ENCODE assay signal across 1 cellular context in genomic region chr17:60107526-60108257, GRCh38.
TF ChIP-seq lines count a peak whose summit lies in the region.

No MANE protein-coding gene starts in this region.

TF ChIP-seq in HepG2, 621 proteins besides CTCF, POLR2A, EP300 and RAD21:
- TF ChIP-seq ARNT2 (CRISPR knock-in tag; IDR thresholded peaks at IDR 0.05; ENCODE audit: low read depth) (no peak), ARHGAP35 (CRISPR knock-in tag; IDR thresholded peaks at IDR 0.05; ENCODE audit: borderline replicate concordance) (no peak), ZNF350 (CRISPR knock-in tag; IDR thresholded peaks at IDR 0.05; ENCODE audit: borderline replicate concordance, low read depth) (no peak), KDM3A (CRISPR knock-in tag; IDR thresholded peaks at IDR 0.05; ENCODE audit: low read depth) (no peak), BCL6 (CRISPR knock-in tag; IDR thresholded peaks at IDR 0.05) (no peak), ZBTB7B (CRISPR knock-in tag; IDR thresholded peaks at IDR 0.05) (no peak), IKZF5 (CRISPR knock-in tag; IDR thresholded peaks at IDR 0.05) (no peak)
- TF ChIP-seq, protein P1, sequence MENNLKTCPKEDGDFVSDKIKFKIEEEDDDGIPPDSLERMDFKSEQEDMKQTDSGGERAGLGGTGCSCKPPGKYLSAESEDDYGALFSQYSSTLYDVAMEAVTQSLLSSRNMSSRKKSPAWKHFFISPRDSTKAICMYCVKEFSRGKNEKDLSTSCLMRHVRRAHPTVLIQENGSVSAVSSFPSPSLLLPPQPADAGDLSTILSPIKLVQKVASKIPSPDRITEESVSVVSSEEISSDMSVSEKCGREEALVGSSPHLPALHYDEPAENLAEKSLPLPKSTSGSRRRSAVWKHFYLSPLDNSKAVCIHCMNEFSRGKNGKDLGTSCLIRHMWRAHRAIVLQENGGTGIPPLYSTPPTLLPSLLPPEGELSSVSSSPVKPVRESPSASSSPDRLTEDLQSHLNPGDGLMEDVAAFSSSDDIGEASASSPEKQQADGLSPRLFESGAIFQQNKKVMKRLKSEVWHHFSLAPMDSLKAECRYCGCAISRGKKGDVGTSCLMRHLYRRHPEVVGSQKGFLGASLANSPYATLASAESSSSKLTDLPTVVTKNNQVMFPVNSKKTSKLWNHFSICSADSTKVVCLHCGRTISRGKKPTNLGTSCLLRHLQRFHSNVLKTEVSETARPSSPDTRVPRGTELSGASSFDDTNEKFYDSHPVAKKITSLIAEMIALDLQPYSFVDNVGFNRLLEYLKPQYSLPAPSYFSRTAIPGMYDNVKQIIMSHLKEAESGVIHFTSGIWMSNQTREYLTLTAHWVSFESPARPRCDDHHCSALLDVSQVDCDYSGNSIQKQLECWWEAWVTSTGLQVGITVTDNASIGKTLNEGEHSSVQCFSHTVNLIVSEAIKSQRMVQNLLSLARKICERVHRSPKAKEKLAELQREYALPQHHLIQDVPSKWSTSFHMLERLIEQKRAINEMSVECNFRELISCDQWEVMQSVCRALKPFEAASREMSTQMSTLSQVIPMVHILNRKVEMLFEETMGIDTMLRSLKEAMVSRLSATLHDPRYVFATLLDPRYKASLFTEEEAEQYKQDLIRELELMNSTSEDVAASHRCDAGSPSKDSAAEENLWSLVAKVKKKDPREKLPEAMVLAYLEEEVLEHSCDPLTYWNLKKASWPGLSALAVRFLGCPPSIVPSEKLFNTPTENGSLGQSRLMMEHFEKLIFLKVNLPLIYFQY (CRISPR knock-in tag; IDR thresholded peaks at IDR 0.05; ENCODE audit: borderline replicate concordance), result no peak
- TF ChIP-seq, protein P2, sequence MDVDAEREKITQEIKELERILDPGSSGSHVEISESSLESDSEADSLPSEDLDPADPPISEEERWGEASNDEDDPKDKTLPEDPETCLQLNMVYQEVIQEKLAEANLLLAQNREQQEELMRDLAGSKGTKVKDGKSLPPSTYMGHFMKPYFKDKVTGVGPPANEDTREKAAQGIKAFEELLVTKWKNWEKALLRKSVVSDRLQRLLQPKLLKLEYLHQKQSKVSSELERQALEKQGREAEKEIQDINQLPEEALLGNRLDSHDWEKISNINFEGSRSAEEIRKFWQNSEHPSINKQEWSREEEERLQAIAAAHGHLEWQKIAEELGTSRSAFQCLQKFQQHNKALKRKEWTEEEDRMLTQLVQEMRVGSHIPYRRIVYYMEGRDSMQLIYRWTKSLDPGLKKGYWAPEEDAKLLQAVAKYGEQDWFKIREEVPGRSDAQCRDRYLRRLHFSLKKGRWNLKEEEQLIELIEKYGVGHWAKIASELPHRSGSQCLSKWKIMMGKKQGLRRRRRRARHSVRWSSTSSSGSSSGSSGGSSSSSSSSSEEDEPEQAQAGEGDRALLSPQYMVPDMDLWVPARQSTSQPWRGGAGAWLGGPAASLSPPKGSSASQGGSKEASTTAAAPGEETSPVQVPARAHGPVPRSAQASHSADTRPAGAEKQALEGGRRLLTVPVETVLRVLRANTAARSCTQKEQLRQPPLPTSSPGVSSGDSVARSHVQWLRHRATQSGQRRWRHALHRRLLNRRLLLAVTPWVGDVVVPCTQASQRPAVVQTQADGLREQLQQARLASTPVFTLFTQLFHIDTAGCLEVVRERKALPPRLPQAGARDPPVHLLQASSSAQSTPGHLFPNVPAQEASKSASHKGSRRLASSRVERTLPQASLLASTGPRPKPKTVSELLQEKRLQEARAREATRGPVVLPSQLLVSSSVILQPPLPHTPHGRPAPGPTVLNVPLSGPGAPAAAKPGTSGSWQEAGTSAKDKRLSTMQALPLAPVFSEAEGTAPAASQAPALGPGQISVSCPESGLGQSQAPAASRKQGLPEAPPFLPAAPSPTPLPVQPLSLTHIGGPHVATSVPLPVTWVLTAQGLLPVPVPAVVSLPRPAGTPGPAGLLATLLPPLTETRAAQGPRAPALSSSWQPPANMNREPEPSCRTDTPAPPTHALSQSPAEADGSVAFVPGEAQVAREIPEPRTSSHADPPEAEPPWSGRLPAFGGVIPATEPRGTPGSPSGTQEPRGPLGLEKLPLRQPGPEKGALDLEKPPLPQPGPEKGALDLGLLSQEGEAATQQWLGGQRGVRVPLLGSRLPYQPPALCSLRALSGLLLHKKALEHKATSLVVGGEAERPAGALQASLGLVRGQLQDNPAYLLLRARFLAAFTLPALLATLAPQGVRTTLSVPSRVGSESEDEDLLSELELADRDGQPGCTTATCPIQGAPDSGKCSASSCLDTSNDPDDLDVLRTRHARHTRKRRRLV (CRISPR knock-in tag; IDR thresholded peaks at IDR 0.05), result no peak
TF ChIP-seq in HepG2: peak in this region for 0.
